In genomic region chr4:116413222-116413621, GRCh38 we compare ENCODE assay signal across 22 cellular contexts.
DNase-seq lines count a peak whose midpoint lies in the region; ATAC-seq, FAIRE-seq and TF ChIP-seq lines count a peak whose summit lies in the region.
"Had no signal": no experiment of that assay in that cellular context is flagged by ENCODE, and none has a peak within 500 bp of the region (broad histone marks: within the 10 kb centered on the region; RNA-seq: fewer than 3 reads in every experiment).

No MANE protein-coding gene starts in this region.

- DNase-seq in GM19239 (ENCODE audit: insufficient read length, low spot score) (no peak), KBM-7 (peak; percentile 30), NCI-H226 (peak; percentile 4), SW480 (ENCODE audit: low spot score) (peak; percentile 73), right cardiac atrium (no peak), smooth muscle cell (lab: John Stamatoyannopoulos, UW; ENCODE audit: unreplicated experiment) (no peak)
- DNase-seq in activated CD4-positive, CD25-positive, alpha-beta regulatory T cell treated with anti-CD3 and anti-CD28 coated beads, Interleukin-2, amount 50 U/mL, for 72 hours, result no peak
- DNase-seq: ACHN; C1 segment of cervical spinal cord; CD8-positive, alpha-beta memory T cell; GDM1; GM23248; HCEC 1CT; KG1; NCI-H1105; NCI-H2081; NCI-H524; SHP77; T-helper 2 cell had no signal

- FAIRE-seq in GM19239 (lab: Jason Lieb, UNC), result peak; percentile 18
- FAIRE-seq: TTC549 had no signal

- intact Hi-C loops in right cardiac atrium (cut with DNase I), result no loop called here

- H3K79me2 ChIP-seq in smooth muscle cell (ENCODE audit: low read depth), result no peaks in the 10 kb centered on the region

- no peak overlapping the region for H3K27ac ChIP-seq in right cardiac atrium (ENCODE audit: low read length)
- H3K27ac ChIP-seq in smooth muscle cell (ENCODE audit: low read depth), result no peak overlapping the region
- H3K27ac ChIP-seq: GM23248 had no signal

- H3K27me3 ChIP-seq in right cardiac atrium (ENCODE audit: control insufficient read depth, insufficient read depth) (no peaks in the 10 kb centered on the region), smooth muscle cell (ENCODE audit: low read depth) (no peaks in the 10 kb centered on the region)

- no peaks in the 10 kb centered on the region for H3K36me3 ChIP-seq in smooth muscle cell (ENCODE audit: low read depth)

- H3K9ac ChIP-seq in smooth muscle cell (ENCODE audit: low read depth), result no peak overlapping the region
- H3K9ac ChIP-seq: GM23248 had no signal

- no peaks in the 10 kb centered on the region for H4K20me1 ChIP-seq in smooth muscle cell (ENCODE audit: low read depth)

- no peaks in the 10 kb centered on the region for H3K4me1 ChIP-seq in right cardiac atrium (ENCODE audit: control insufficient read depth, insufficient read depth, low read length)
- no peaks in the 10 kb centered on the region for H3K4me1 ChIP-seq in smooth muscle cell (ENCODE audit: low read depth)

- H3K4me2 ChIP-seq in smooth muscle cell, result no peak overlapping the region

- H3K9me3 ChIP-seq in right cardiac atrium (ENCODE audit: control insufficient read depth, low read length) (no peaks in the 10 kb centered on the region), smooth muscle cell (replicated peaks; ENCODE audit: low read depth) (no peaks in the 10 kb centered on the region)

- ATAC-seq in HG03108 (IDR thresholded peaks at IDR 0.05; ENCODE audit: unreplicated experiment) (no peak), right cardiac atrium (no peak)
- ATAC-seq: SK-N-SH treated with all-trans-retinoic acid at 6 μM for 48 hours had no signal

- TF ChIP-seq CTCF in smooth muscle cell (IDR thresholded peaks at IDR 0.05; ENCODE audit: borderline replicate concordance, insufficient read depth, poor library complexity, severe bottlenecking), result no peak

- WGBS in right cardiac atrium, result 65% methylated on average over 2 of the region's 2 CpGs
- 79% methylated on average over 2 of the region's 2 CpGs for WGBS in smooth muscle cell (ENCODE audit: low lambda C conversion rate)

- H3F3A ChIP-seq in smooth muscle cell (ENCODE audit: low read depth), result no peaks in the 10 kb centered on the region

- H2AFZ ChIP-seq in smooth muscle cell (ENCODE audit: low read depth), result no peak overlapping the region
- H2AFZ ChIP-seq: GM23248 had no signal

- in situ Hi-C loops in KBM-7 (cut with MboI; ENCODE audit: low pct_unique_long_range_greater_than_20kb, low sequenced_read_pairs), result no loop called here

- H3K4me3 ChIP-seq in right cardiac atrium (ENCODE audit: low read length) (no peak overlapping the region), smooth muscle cell (no peak overlapping the region)
- H3K4me3 ChIP-seq: GM23248 had no signal

Comparison
In these comparisons a context has a peak if more than half of its experiments do, and no peak if none do; other contexts are left out.
1. DNase-seq: peak in KBM-7 (single experiment), NCI-H226 (single experiment) and SW480 (single experiment); none in GM19239 (single experiment), activated CD4-positive, CD25-positive, alpha-beta regulatory T cell treated with anti-CD3 and anti-CD28 coated beads, Interleukin-2, amount 50 U/mL, for 72 hours (single experiment), right cardiac atrium (0 of 3) and smooth muscle cell (single experiment).